ENCODE assay signal across 1 cellular context in genomic region chr1:154353460-154353904, GRCh38.
TF ChIP-seq lines count a peak whose summit lies in the region.

No MANE protein-coding gene starts in this region.

TF ChIP-seq in H1, 55 proteins besides CTCF, POLR2A, EP300 and RAD21:
- no peak for TF ChIP-seq RXRA (IDR thresholded peaks at IDR 0.05; ENCODE audit: insufficient read depth, low read depth, low read length)
- TF ChIP-seq MAFK (IDR thresholded peaks at IDR 0.05; ENCODE audit: low read depth, low read length): no peak
- no peak for TF ChIP-seq SIN3A (conservative IDR thresholded peaks at IDR 0.05 in 1 of 2, IDR thresholded peaks at IDR 0.05 in 1 of 2; ENCODE audit: low read depth in 1 of 2, low read length in 2 of 2)
- TF ChIP-seq CBX5 (IDR thresholded peaks at IDR 0.05; ENCODE audit: low read depth, low read length): no peak
- TF ChIP-seq, protein P1, sequence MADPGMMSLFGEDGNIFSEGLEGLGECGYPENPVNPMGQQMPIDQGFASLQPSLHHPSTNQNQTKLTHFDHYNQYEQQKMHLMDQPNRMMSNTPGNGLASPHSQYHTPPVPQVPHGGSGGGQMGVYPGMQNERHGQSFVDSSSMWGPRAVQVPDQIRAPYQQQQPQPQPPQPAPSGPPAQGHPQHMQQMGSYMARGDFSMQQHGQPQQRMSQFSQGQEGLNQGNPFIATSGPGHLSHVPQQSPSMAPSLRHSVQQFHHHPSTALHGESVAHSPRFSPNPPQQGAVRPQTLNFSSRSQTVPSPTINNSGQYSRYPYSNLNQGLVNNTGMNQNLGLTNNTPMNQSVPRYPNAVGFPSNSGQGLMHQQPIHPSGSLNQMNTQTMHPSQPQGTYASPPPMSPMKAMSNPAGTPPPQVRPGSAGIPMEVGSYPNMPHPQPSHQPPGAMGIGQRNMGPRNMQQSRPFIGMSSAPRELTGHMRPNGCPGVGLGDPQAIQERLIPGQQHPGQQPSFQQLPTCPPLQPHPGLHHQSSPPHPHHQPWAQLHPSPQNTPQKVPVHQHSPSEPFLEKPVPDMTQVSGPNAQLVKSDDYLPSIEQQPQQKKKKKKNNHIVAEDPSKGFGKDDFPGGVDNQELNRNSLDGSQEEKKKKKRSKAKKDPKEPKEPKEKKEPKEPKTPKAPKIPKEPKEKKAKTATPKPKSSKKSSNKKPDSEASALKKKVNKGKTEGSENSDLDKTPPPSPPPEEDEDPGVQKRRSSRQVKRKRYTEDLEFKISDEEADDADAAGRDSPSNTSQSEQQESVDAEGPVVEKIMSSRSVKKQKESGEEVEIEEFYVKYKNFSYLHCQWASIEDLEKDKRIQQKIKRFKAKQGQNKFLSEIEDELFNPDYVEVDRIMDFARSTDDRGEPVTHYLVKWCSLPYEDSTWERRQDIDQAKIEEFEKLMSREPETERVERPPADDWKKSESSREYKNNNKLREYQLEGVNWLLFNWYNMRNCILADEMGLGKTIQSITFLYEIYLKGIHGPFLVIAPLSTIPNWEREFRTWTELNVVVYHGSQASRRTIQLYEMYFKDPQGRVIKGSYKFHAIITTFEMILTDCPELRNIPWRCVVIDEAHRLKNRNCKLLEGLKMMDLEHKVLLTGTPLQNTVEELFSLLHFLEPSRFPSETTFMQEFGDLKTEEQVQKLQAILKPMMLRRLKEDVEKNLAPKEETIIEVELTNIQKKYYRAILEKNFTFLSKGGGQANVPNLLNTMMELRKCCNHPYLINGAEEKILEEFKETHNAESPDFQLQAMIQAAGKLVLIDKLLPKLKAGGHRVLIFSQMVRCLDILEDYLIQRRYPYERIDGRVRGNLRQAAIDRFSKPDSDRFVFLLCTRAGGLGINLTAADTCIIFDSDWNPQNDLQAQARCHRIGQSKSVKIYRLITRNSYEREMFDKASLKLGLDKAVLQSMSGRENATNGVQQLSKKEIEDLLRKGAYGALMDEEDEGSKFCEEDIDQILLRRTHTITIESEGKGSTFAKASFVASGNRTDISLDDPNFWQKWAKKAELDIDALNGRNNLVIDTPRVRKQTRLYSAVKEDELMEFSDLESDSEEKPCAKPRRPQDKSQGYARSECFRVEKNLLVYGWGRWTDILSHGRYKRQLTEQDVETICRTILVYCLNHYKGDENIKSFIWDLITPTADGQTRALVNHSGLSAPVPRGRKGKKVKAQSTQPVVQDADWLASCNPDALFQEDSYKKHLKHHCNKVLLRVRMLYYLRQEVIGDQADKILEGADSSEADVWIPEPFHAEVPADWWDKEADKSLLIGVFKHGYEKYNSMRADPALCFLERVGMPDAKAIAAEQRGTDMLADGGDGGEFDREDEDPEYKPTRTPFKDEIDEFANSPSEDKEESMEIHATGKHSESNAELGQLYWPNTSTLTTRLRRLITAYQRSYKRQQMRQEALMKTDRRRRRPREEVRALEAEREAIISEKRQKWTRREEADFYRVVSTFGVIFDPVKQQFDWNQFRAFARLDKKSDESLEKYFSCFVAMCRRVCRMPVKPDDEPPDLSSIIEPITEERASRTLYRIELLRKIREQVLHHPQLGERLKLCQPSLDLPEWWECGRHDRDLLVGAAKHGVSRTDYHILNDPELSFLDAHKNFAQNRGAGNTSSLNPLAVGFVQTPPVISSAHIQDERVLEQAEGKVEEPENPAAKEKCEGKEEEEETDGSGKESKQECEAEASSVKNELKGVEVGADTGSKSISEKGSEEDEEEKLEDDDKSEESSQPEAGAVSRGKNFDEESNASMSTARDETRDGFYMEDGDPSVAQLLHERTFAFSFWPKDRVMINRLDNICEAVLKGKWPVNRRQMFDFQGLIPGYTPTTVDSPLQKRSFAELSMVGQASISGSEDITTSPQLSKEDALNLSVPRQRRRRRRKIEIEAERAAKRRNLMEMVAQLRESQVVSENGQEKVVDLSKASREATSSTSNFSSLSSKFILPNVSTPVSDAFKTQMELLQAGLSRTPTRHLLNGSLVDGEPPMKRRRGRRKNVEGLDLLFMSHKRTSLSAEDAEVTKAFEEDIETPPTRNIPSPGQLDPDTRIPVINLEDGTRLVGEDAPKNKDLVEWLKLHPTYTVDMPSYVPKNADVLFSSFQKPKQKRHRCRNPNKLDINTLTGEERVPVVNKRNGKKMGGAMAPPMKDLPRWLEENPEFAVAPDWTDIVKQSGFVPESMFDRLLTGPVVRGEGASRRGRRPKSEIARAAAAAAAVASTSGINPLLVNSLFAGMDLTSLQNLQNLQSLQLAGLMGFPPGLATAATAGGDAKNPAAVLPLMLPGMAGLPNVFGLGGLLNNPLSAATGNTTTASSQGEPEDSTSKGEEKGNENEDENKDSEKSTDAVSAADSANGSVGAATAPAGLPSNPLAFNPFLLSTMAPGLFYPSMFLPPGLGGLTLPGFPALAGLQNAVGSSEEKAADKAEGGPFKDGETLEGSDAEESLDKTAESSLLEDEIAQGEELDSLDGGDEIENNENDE (IDR thresholded peaks at IDR 0.05; ENCODE audit: insufficient replicate concordance, low read length): no peak
- no peak for TF ChIP-seq SIRT6 (IDR thresholded peaks at IDR 0.05; ENCODE audit: low read length)
- TF ChIP-seq ATF3 (IDR thresholded peaks at IDR 0.05; ENCODE audit: insufficient read depth, low read depth, low read length): no peak
- no peak for TF ChIP-seq BRCA1 (IDR thresholded peaks at IDR 0.05; ENCODE audit: low read depth, low read length)
- TF ChIP-seq SP1 (IDR thresholded peaks at IDR 0.05; ENCODE audit: low read depth, low read length): no peak
- no peak for TF ChIP-seq MAX (IDR thresholded peaks at IDR 0.05)
- no peak for TF ChIP-seq SIX5 (IDR thresholded peaks at IDR 0.05; ENCODE audit: low read depth, low read length)
- TF ChIP-seq ASH2L (IDR thresholded peaks at IDR 0.05; ENCODE audit: low read length): no peak
- TF ChIP-seq GTF2F1 (IDR thresholded peaks at IDR 0.05; ENCODE audit: borderline replicate concordance, low read depth, low read length): no peak
- no peak for TF ChIP-seq CREB1 (IDR thresholded peaks at IDR 0.05)
- TF ChIP-seq EZH2 (IDR thresholded peaks at IDR 0.05; ENCODE audit: low read depth, low read length, severe bottlenecking): no peak
- TF ChIP-seq, protein P2, sequence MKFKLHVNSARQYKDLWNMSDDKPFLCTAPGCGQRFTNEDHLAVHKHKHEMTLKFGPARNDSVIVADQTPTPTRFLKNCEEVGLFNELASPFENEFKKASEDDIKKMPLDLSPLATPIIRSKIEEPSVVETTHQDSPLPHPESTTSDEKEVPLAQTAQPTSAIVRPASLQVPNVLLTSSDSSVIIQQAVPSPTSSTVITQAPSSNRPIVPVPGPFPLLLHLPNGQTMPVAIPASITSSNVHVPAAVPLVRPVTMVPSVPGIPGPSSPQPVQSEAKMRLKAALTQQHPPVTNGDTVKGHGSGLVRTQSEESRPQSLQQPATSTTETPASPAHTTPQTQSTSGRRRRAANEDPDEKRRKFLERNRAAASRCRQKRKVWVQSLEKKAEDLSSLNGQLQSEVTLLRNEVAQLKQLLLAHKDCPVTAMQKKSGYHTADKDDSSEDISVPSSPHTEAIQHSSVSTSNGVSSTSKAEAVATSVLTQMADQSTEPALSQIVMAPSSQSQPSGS (IDR thresholded peaks at IDR 0.05; ENCODE audit: low read length): no peak
- TF ChIP-seq TAF1 (IDR thresholded peaks at IDR 0.05; ENCODE audit: low read depth, low read length): no peak
